ENCODE assay signal across 1 cellular context in the genomic region with DNA sequence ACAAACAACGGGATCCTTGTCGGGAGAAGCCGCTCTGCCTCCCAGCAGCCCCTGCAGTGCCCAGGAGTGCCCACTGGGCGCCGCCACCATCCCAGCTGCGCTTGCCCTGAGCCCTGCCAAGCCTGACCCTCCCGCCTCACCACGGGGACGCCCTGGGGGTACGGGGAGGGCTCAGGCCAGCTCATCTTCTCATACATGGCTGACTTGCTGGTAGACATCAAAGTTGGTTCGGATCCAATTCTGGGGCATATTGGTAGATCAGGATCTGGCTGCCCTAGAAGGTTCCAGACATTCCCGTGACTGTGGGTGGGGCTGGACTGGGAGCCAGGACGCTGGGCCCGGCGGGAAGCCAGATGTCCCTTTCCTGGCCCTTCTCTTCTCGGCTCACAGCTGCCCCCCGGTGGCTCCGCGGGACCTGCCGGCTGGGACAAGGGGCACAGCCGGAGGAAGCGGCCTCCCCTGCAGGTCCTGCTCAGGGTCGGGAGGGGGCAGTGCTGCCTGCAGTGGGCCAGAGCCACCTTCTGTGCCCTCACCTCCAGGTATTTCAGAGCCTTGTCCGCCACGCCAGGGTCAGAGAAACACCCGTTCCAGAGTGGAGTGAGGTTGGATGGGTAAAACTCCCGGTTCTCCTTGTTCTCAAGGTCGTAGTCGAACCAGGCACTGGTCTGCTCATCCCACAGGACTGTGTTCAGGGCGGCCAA.
TF ChIP-seq lines count a peak whose summit lies in the region.

No MANE protein-coding gene starts in this region.

TF ChIP-seq in HepG2, 621 proteins besides CTCF, POLR2A, EP300 and RAD21 (continued from another document and continues in another):
- TF ChIP-seq FOXP1 (IDR thresholded peaks at IDR 0.05), result no peak
- no peak for TF ChIP-seq FOXP1 (CRISPR knock-in tag; IDR thresholded peaks at IDR 0.05)
- no peak for TF ChIP-seq MAF1 (CRISPR knock-in tag; IDR thresholded peaks at IDR 0.05; ENCODE audit: borderline replicate concordance)
- TF ChIP-seq MEF2D (CRISPR knock-in tag; IDR thresholded peaks at IDR 0.05), result peak; percentile 35; the same call in 1 of the 2 replicates
- TF ChIP-seq ZNF563 (CRISPR knock-in tag; IDR thresholded peaks at IDR 0.05), result no peak; the same call in 1 of the 2 replicates
- TF ChIP-seq KDM1A (CRISPR knock-in tag; IDR thresholded peaks at IDR 0.05), result no peak
- TF ChIP-seq, protein P1, sequence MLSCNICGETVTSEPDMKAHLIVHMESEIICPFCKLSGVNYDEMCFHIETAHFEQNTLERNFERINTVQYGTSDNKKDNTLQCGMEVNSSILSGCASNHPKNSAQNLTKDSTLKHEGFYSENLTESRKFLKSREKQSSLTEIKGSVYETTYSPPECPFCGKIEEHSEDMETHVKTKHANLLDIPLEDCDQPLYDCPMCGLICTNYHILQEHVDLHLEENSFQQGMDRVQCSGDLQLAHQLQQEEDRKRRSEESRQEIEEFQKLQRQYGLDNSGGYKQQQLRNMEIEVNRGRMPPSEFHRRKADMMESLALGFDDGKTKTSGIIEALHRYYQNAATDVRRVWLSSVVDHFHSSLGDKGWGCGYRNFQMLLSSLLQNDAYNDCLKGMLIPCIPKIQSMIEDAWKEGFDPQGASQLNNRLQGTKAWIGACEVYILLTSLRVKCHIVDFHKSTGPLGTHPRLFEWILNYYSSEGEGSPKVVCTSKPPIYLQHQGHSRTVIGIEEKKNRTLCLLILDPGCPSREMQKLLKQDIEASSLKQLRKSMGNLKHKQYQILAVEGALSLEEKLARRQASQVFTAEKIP (CRISPR knock-in tag; IDR thresholded peaks at IDR 0.05; ENCODE audit: borderline replicate concordance), result no peak
- TF ChIP-seq, protein P2, sequence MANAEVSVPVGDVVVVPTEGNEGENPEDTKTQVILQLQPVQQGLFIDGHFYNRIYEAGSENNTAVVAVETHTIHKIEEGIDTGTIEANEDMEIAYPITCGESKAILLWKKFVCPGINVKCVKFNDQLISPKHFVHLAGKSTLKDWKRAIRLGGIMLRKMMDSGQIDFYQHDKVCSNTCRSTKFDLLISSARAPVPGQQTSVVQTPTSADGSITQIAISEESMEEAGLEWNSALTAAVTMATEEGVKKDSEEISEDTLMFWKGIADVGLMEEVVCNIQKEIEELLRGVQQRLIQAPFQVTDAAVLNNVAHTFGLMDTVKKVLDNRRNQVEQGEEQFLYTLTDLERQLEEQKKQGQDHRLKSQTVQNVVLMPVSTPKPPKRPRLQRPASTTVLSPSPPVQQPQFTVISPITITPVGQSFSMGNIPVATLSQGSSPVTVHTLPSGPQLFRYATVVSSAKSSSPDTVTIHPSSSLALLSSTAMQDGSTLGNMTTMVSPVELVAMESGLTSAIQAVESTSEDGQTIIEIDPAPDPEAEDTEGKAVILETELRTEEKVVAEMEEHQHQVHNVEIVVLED (CRISPR knock-in tag; IDR thresholded peaks at IDR 0.05; ENCODE audit: borderline replicate concordance), result peak; percentile 39; the same call in 1 of the 2 replicates
- TF ChIP-seq ZBTB20 (CRISPR knock-in tag; IDR thresholded peaks at IDR 0.05; ENCODE audit: borderline replicate concordance, low read depth), result no peak; the same call in 1 of the 2 replicates
- TF ChIP-seq ZBTB39 (CRISPR knock-in tag; IDR thresholded peaks at IDR 0.05), result no peak
- TF ChIP-seq NCOA5 (CRISPR knock-in tag; IDR thresholded peaks at IDR 0.05), result no peak
- TF ChIP-seq ATF7-NPFF (CRISPR knock-in tag; IDR thresholded peaks at IDR 0.05; ENCODE audit: low read depth), result no peak; the same call in 1 of the 2 replicates
- TF ChIP-seq SIX4 (CRISPR knock-in tag; IDR thresholded peaks at IDR 0.05), result no peak
- no peak; the same call in 1 of the 2 replicates for TF ChIP-seq ZNF839 (CRISPR knock-in tag; IDR thresholded peaks at IDR 0.05; ENCODE audit: borderline replicate concordance)
- no peak for TF ChIP-seq ZNF207 (IDR thresholded peaks at IDR 0.05; ENCODE audit: borderline replicate concordance)
- TF ChIP-seq ZNF331 (CRISPR knock-in tag; IDR thresholded peaks at IDR 0.05), result peak; percentile 68
- TF ChIP-seq HMGA1 (CRISPR knock-in tag; conservative IDR thresholded peaks at IDR 0.05), result no peak
- TF ChIP-seq ZSCAN22 (CRISPR knock-in tag; IDR thresholded peaks at IDR 0.05), result peak; percentile 49; the same call in 1 of the 2 replicates
- no peak for TF ChIP-seq ZSCAN9 (CRISPR knock-in tag; IDR thresholded peaks at IDR 0.05; ENCODE audit: borderline replicate concordance)
- no peak for TF ChIP-seq KAT2B (IDR thresholded peaks at IDR 0.05; ENCODE audit: borderline replicate concordance, low read depth, low read length)
- TF ChIP-seq HDAC2 (CRISPR knock-in tag; IDR thresholded peaks at IDR 0.05), result peak; percentile 76
- peak; percentile 84 for TF ChIP-seq ZBTB38 (CRISPR knock-in tag; IDR thresholded peaks at IDR 0.05)
- TF ChIP-seq ZSCAN31 (CRISPR knock-in tag; IDR thresholded peaks at IDR 0.05; ENCODE audit: low read depth), result peak; percentile 51; the same call in 1 of the 2 replicates
- TF ChIP-seq, protein P3, sequence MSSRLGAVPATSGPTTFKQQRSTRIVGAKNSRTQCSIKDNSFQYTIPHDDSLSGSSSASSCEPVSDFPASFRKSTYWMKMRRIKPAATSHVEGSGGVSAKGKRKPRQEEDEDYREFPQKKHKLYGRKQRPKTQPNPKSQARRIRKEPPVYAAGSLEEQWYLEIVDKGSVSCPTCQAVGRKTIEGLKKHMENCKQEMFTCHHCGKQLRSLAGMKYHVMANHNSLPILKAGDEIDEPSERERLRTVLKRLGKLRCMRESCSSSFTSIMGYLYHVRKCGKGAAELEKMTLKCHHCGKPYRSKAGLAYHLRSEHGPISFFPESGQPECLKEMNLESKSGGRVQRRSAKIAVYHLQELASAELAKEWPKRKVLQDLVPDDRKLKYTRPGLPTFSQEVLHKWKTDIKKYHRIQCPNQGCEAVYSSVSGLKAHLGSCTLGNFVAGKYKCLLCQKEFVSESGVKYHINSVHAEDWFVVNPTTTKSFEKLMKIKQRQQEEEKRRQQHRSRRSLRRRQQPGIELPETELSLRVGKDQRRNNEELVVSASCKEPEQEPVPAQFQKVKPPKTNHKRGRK (CRISPR knock-in tag; IDR thresholded peaks at IDR 0.05), result no peak
- TF ChIP-seq FOXK1 (CRISPR knock-in tag; IDR thresholded peaks at IDR 0.05; ENCODE audit: borderline replicate concordance, low read depth), result peak; percentile 18; the same call in 1 of the 2 replicates
- TF ChIP-seq SNAI1 (CRISPR knock-in tag; IDR thresholded peaks at IDR 0.05; ENCODE audit: borderline replicate concordance), result no peak
- TF ChIP-seq CHD2 (IDR thresholded peaks at IDR 0.05; ENCODE audit: low read depth, low read length), result no peak
- peak; percentile 51; the same call in 1 of the 2 replicates for TF ChIP-seq ZNF564 (CRISPR knock-in tag; IDR thresholded peaks at IDR 0.05)
- TF ChIP-seq ZNF354B (CRISPR knock-in tag; IDR thresholded peaks at IDR 0.05), result peak; percentile 75; the same call in 1 of the 2 replicates
- no peak for TF ChIP-seq TCF12 (IDR thresholded peaks at IDR 0.05)
- TF ChIP-seq TCF12 (CRISPR knock-in tag; IDR thresholded peaks at IDR 0.05), result 0 out of 2 replicates have a peak, but pooled peaks have one; percentile 32
- no peak for TF ChIP-seq ZNF33A (CRISPR knock-in tag; IDR thresholded peaks at IDR 0.05; ENCODE audit: borderline replicate concordance)
- no peak for TF ChIP-seq ZBTB26 (CRISPR knock-in tag; IDR thresholded peaks at IDR 0.05; ENCODE audit: borderline replicate concordance)
- TF ChIP-seq ZNF230 (CRISPR knock-in tag; IDR thresholded peaks at IDR 0.05), result no peak
- TF ChIP-seq, protein P4, sequence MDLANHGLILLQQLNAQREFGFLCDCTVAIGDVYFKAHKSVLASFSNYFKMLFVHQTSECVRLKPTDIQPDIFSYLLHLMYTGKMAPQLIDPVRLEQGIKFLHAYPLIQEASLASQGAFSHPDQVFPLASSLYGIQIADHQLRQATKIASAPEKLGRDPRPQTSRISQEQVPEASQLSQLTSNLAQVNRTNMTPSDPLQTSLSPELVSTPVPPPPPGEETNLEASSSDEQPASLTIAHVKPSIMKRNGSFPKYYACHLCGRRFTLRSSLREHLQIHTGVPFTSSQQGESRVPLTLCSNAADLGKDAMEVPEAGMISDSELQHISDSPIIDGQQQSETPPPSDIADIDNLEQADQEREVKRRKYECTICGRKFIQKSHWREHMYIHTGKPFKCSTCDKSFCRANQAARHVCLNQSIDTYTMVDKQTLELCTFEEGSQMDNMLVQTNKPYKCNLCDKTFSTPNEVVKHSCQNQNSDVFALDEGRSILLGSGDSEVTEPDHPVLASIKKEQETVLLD (CRISPR knock-in tag; IDR thresholded peaks at IDR 0.05; ENCODE audit: low read depth), result no peak
- TF ChIP-seq ZNF430 (CRISPR knock-in tag; IDR thresholded peaks at IDR 0.05), result peak; percentile 44; the same call in 1 of the 2 replicates
- TF ChIP-seq ZNF263 (CRISPR knock-in tag; IDR thresholded peaks at IDR 0.05), result no peak
- TF ChIP-seq XBP1 (CRISPR knock-in tag; IDR thresholded peaks at IDR 0.05), result no peak
- TF ChIP-seq, protein P5, sequence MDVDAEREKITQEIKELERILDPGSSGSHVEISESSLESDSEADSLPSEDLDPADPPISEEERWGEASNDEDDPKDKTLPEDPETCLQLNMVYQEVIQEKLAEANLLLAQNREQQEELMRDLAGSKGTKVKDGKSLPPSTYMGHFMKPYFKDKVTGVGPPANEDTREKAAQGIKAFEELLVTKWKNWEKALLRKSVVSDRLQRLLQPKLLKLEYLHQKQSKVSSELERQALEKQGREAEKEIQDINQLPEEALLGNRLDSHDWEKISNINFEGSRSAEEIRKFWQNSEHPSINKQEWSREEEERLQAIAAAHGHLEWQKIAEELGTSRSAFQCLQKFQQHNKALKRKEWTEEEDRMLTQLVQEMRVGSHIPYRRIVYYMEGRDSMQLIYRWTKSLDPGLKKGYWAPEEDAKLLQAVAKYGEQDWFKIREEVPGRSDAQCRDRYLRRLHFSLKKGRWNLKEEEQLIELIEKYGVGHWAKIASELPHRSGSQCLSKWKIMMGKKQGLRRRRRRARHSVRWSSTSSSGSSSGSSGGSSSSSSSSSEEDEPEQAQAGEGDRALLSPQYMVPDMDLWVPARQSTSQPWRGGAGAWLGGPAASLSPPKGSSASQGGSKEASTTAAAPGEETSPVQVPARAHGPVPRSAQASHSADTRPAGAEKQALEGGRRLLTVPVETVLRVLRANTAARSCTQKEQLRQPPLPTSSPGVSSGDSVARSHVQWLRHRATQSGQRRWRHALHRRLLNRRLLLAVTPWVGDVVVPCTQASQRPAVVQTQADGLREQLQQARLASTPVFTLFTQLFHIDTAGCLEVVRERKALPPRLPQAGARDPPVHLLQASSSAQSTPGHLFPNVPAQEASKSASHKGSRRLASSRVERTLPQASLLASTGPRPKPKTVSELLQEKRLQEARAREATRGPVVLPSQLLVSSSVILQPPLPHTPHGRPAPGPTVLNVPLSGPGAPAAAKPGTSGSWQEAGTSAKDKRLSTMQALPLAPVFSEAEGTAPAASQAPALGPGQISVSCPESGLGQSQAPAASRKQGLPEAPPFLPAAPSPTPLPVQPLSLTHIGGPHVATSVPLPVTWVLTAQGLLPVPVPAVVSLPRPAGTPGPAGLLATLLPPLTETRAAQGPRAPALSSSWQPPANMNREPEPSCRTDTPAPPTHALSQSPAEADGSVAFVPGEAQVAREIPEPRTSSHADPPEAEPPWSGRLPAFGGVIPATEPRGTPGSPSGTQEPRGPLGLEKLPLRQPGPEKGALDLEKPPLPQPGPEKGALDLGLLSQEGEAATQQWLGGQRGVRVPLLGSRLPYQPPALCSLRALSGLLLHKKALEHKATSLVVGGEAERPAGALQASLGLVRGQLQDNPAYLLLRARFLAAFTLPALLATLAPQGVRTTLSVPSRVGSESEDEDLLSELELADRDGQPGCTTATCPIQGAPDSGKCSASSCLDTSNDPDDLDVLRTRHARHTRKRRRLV (CRISPR knock-in tag; IDR thresholded peaks at IDR 0.05), result no peak
- TF ChIP-seq ATM (IDR thresholded peaks at IDR 0.05; ENCODE audit: borderline replicate concordance), result no peak
- no peak; the same call in 1 of the 2 replicates for TF ChIP-seq TP53 (CRISPR knock-in tag; conservative IDR thresholded peaks at IDR 0.05)
- no peak for TF ChIP-seq CENPX (CRISPR knock-in tag; IDR thresholded peaks at IDR 0.05)
- peak; percentile 24 for TF ChIP-seq PTBP1 (IDR thresholded peaks at IDR 0.05; ENCODE audit: low read depth, low read length, poor library complexity, severe bottlenecking)
- peak; percentile 81 for TF ChIP-seq ZFX (CRISPR knock-in tag; IDR thresholded peaks at IDR 0.05; ENCODE audit: low read depth)
